In the genomic region with DNA sequence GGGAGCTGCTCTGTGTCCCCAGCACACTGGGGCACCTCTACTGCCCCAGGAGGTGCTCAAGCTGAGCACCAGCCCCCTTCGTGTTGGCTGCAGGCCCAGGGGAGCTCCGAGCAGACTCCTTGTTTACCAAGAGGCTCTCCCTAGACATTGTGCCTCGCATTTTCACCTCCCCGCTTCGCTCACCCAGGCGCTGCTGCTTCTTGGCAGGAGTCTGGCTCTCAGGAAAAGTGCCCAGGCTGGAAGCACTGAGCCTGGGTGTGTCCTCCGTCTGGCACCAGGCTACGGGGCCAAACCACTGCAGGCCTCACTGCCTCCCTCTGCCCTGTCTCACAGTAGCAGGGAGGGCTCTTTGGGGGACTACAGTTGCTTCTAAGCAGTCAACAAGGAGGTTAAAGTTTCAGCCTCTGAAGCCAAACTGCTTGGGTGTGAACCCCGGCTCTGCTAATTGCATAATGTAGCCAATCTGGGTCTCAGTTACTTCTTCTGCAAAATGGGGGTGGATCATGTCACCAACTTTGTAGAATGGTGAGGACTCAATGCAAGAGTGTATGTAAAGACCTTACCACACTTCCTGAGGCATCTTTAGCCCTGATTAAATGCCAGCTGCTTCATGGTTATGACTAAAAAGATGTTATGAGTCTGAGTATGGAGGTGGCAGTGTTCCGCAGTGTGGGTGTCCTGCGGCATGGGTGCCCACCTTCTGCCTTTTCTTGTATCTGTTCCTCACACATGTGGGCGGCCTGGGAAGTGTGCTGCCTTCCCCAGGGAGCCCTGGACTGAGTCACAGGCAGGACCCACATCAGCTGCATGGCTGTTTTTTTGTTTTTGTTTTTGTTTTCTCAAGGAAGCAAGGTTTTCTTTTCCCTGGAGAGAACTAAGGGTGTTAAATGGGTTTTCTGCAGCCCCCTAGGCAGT, we compare ENCODE assay signal across 13 cellular contexts.
DNase-seq lines count a peak whose midpoint lies in the region; ATAC-seq lines count a peak whose summit lies in the region.
"Had no signal": no experiment of that assay in that cellular context is flagged by ENCODE, and none has a peak within 500 bp of the region (broad histone marks: within the 10 kb centered on the region; RNA-seq: fewer than 3 reads in every experiment).

No MANE protein-coding gene starts in this region.

- intact Hi-C loops in head of caudate nucleus (cut with DNase I): no loop called here

- no peaks in the 10 kb centered on the region for H3K27me3 Mint-ChIP-seq in natural killer cell treated with Interleukin-12 subunit alpha and Interleukin-12 subunit beta and Interleukin-15 and Interleukin-18, amount 100 ng/mL, for 72 hours
- H3K27me3 Mint-ChIP-seq: activated CD4-positive, alpha-beta T cell treated with anti-CD3 and anti-CD28 coated beads, Interleukin-2, amount 10 ng/mL, durations not matched to agents 24 days and 14 days; dendritic cell treated with granulocyte-macrophage colony-stimulating factor and Interleukin-4, amounts not matched to agents 40 ng/mL and 50 ng/mL, for 4 days had no signal

- H3K4me1 ChIP-seq in rectal smooth muscle tissue (ENCODE audit: control insufficient read depth, insufficient read depth, low read length): peaks cover 15% of the 10 kb centered on the region

- H3K4me3 ChIP-seq in rectal smooth muscle tissue (ENCODE audit: low read length): no peak overlapping the region

- H3K9me3 Mint-ChIP-seq in natural killer cell treated with Interleukin-12 subunit alpha and Interleukin-12 subunit beta and Interleukin-15 and Interleukin-18, amount 100 ng/mL, for 72 hours: no peaks in the 10 kb centered on the region
- H3K9me3 Mint-ChIP-seq: activated CD4-positive, alpha-beta T cell treated with anti-CD3 and anti-CD28 coated beads, Interleukin-2, amount 10 ng/mL, durations not matched to agents 24 days and 14 days; dendritic cell treated with granulocyte-macrophage colony-stimulating factor and Interleukin-4, amounts not matched to agents 40 ng/mL and 50 ng/mL, for 4 days; mesothelial cell of epicardium had no signal

- H3K27ac Mint-ChIP-seq in natural killer cell treated with Interleukin-12 subunit alpha and Interleukin-12 subunit beta and Interleukin-15 and Interleukin-18, amount 100 ng/mL, for 72 hours: no peak overlapping the region
- H3K27ac Mint-ChIP-seq: activated CD4-positive, alpha-beta T cell treated with anti-CD3 and anti-CD28 coated beads, Interleukin-2, amount 10 ng/mL, durations not matched to agents 24 days and 14 days; dendritic cell treated with granulocyte-macrophage colony-stimulating factor and Interleukin-4, amounts not matched to agents 40 ng/mL and 50 ng/mL, for 4 days; mesothelial cell of epicardium had no signal

- H3K36me3 Mint-ChIP-seq in natural killer cell treated with Interleukin-12 subunit alpha and Interleukin-12 subunit beta and Interleukin-15 and Interleukin-18, amount 100 ng/mL, for 72 hours: no peaks in the 10 kb centered on the region
- H3K36me3 Mint-ChIP-seq: mesothelial cell of epicardium had no signal

- DNase-seq in C1 segment of cervical spinal cord (lab: John Stamatoyannopoulos, UW): peak in 10 of 14 donors; percentile 24 to 79 (median 68)
- DNase-seq in NCI-H2171 treated with DMSO at 0.1 percent for 48 hours (lab: John Stamatoyannopoulos, UW): peak; percentile 80
- peak; percentile 13 to 81 (median 60) for DNase-seq in head of caudate nucleus
- no peak for DNase-seq in natural killer cell treated with Interleukin-12 subunit alpha and Interleukin-12 subunit beta and Interleukin-15 and Interleukin-18, amount 100 ng/mL, for 72 hours (ENCODE audit: low spot score)
- DNase-seq in D341Med (ENCODE audit: low spot score): no peak
- no peak for DNase-seq in NCI-H187 treated with DMSO at 0.1 percent for 48 hours (lab: John Stamatoyannopoulos, UW)
- DNase-seq: activated CD4-positive, alpha-beta T cell treated with anti-CD3 and anti-CD28 coated beads, Interleukin-2, amount 10 ng/mL, durations not matched to agents 24 days and 14 days; activated gamma-delta T cell treated with Interleukin-2 at 50 U/mL for 16 hours; stimulated activated CD8-positive, alpha-beta memory T cell treated with anti-CD3 and anti-CD28 coated beads, Interleukin-4, amount 100 ng/mL, for 48 hours had no signal

- H3K4me1 Mint-ChIP-seq in natural killer cell treated with Interleukin-12 subunit alpha and Interleukin-12 subunit beta and Interleukin-15 and Interleukin-18, amount 100 ng/mL, for 72 hours (ENCODE audit: low read depth in 2 of 2): no peaks in the 10 kb centered on the region
- H3K4me1 Mint-ChIP-seq: activated CD4-positive, alpha-beta T cell treated with anti-CD3 and anti-CD28 coated beads, Interleukin-2, amount 10 ng/mL, durations not matched to agents 24 days and 14 days had no signal

- ATAC-seq in HG03025 (IDR thresholded peaks at IDR 0.05; ENCODE audit: low FRiP score, unreplicated experiment): no peak
- no peak for ATAC-seq in natural killer cell treated with Interleukin-12 subunit alpha and Interleukin-12 subunit beta and Interleukin-15 and Interleukin-18, amount 100 ng/mL, for 72 hours

- no peak overlapping the region for H3K9ac ChIP-seq in rectal smooth muscle tissue (ENCODE audit: low read length)

- H3K4me3 Mint-ChIP-seq in natural killer cell treated with Interleukin-12 subunit alpha and Interleukin-12 subunit beta and Interleukin-15 and Interleukin-18, amount 100 ng/mL, for 72 hours: no peak overlapping the region
- H3K4me3 Mint-ChIP-seq: activated CD4-positive, alpha-beta T cell treated with anti-CD3 and anti-CD28 coated beads, Interleukin-2, amount 10 ng/mL, durations not matched to agents 24 days and 14 days; dendritic cell treated with granulocyte-macrophage colony-stimulating factor and Interleukin-4, amounts not matched to agents 40 ng/mL and 50 ng/mL, for 4 days; mesothelial cell of epicardium had no signal

- H3K36me3 ChIP-seq in rectal smooth muscle tissue (ENCODE audit: control insufficient read depth, insufficient read depth, low read length): no peaks in the 10 kb centered on the region

- no peaks in the 10 kb centered on the region for H3K27me3 ChIP-seq in rectal smooth muscle tissue (ENCODE audit: control insufficient read depth, insufficient read depth, low read length)

- H3K27ac ChIP-seq in rectal smooth muscle tissue (ENCODE audit: low read depth, low read length): peak overlapping the region; percentile 56

Comparison
In these comparisons a context has a peak if more than half of its experiments do, and no peak if none do; other contexts are left out.
1. DNase-seq: peak in C1 segment of cervical spinal cord (10 of 14), NCI-H2171 treated with DMSO at 0.1 percent for 48 hours (single experiment) and head of caudate nucleus (42 of 42); none in natural killer cell treated with Interleukin-12 subunit alpha and Interleukin-12 subunit beta and Interleukin-15 and Interleukin-18, amount 100 ng/mL, for 72 hours (single experiment), D341Med (single experiment) and NCI-H187 treated with DMSO at 0.1 percent for 48 hours (single experiment).